In genomic region chr15:76994001-76994400, GRCh38 we compare ENCODE assay signal across 11 cellular contexts. TPM values are rescaled to one million over a fixed set of nuclear protein-coding genes. Genes with fewer than 3 reads are reported as not detected.
A peak's percentile ranks its signal among the peaks of the same experiment; 100 is the strongest.
DNase-seq lines count a peak whose midpoint lies in the region; ATAC-seq and TF ChIP-seq lines count a peak whose summit lies in the region.
"Had no signal": no experiment of that assay in that cellular context is flagged by ENCODE, and none has a peak within 500 bp of the region (broad histone marks: within the 10 kb centered on the region; RNA-seq: fewer than 3 reads in every experiment).

No MANE protein-coding gene starts in this region.

- no peak for TF ChIP-seq EP300 in esophagus muscularis mucosa (IDR thresholded peaks at IDR 0.05)

- no peaks in the 10 kb centered on the region for H4K20me1 ChIP-seq in BLaER1

- peaks cover 99% of the 10 kb centered on the region for H3K4me1 ChIP-seq in BLaER1
- H3K4me1 ChIP-seq in naive thymus-derived CD4-positive, alpha-beta T cell (ENCODE audit: control insufficient read depth in 2 of 2, insufficient read depth in 2 of 2, low read length in 2 of 2) = peaks cover 45 to 54% of the 10 kb centered on the region in 2 donors
- H3K4me1 ChIP-seq in esophagus muscularis mucosa = peaks cover 16 to 44% (median 35%) of the 10 kb centered on the region in 4 donors

- H3K9me3 Mint-ChIP-seq in naive thymus-derived CD4-positive, alpha-beta T cell = peaks cover 0 to 2% (median 0%) of the 10 kb centered on the region in 11 donors

- H3K36me3 ChIP-seq in BLaER1 = no peaks in the 10 kb centered on the region
- no peaks in the 10 kb centered on the region for H3K36me3 ChIP-seq in naive thymus-derived CD4-positive, alpha-beta T cell (ENCODE audit: control insufficient read depth in 2 of 3, insufficient read depth in 3 of 3, low read length in 3 of 3)
- no peaks in the 10 kb centered on the region for H3K36me3 ChIP-seq in esophagus muscularis mucosa

- H3K27me3 ChIP-seq in BLaER1 = no peaks in the 10 kb centered on the region
- H3K27me3 ChIP-seq in naive thymus-derived CD4-positive, alpha-beta T cell (ENCODE audit: control insufficient read depth in 2 of 2, insufficient read depth in 2 of 2, low read length in 2 of 2) = no peaks in the 10 kb centered on the region
- no peaks in the 10 kb centered on the region for H3K27me3 ChIP-seq in esophagus muscularis mucosa

- CTCF ChIA-PET in naive thymus-derived CD4-positive, alpha-beta T cell (lab: Charles Lee) = interaction anchor here (1.7 to 2.5 kb wide), 2 partner anchors 17 to 20 kb away, joined by 4 to 14 read pairs; no protein-coding TSS in a partner anchor

- H3K4me1 Mint-ChIP-seq in T-helper 17 cell = peaks cover 49% of the 10 kb centered on the region
- H3K4me1 Mint-ChIP-seq in naive thymus-derived CD4-positive, alpha-beta T cell = peaks cover 55 to 73% (median 59%) of the 10 kb centered on the region in 7 donors

- intact Hi-C loops in naive thymus-derived CD4-positive, alpha-beta T cell (cut with micrococcal nuclease) = loop anchor here (2.0 kb wide), 4 partner anchors 17 to 77 kb away; partner anchors contain the start of genes RCN2 (in 2 of the 2) and TSPAN3 (in 1 of the 2)
- intact Hi-C loops in esophagus muscularis mucosa (cut with DNase I) = no loop called here

- H3K9ac ChIP-seq in BLaER1 = no peak overlapping the region

- TF ChIP-seq CTCF in esophagus muscularis mucosa (IDR thresholded peaks at IDR 0.05) = no peak

- 90% methylated on average over 3 of the region's 8 CpGs for WGBS in esophagus muscularis mucosa

- peak overlapping the region; percentile 97 for H3K4me3 Mint-ChIP-seq in T-helper 17 cell
- H3K4me3 Mint-ChIP-seq in naive thymus-derived CD4-positive, alpha-beta T cell = peak overlapping the region; percentile 34 to 99 (median 95)

- TF ChIP-seq POLR2A in esophagus muscularis mucosa (IDR thresholded peaks at IDR 0.05; ENCODE audit: low read depth) = no peak

- POLR2A ChIA-PET in naive thymus-derived CD4-positive, alpha-beta T cell (lab: Charles Lee) = interaction anchor here (0.5 to 6.2 kb wide), 13 partner anchors 9 to 428 kb away, joined by 3 to 81 read pairs (median 6); partner anchors contain the start of gene RCN2

- DNase-seq in T-helper 17 cell = peak; percentile 31 to 54 (median 41)
- DNase-seq in activated gamma-delta T cell treated with Interleukin-2 at 50 U/mL for 16 hours = peak; percentile 65
- DNase-seq in naive thymus-derived CD4-positive, alpha-beta T cell = peak in 2 of 9 donors; percentile 19 to 52
- no peak for DNase-seq in DMS53 (lab: John Stamatoyannopoulos, UW)
- no peak for DNase-seq in esophagus muscularis mucosa (ENCODE audit: extremely low spot score)
- DNase-seq: C1 segment of cervical spinal cord had no signal

- ATAC-seq in T-helper 17 cell (peak; percentile 53), HG03469 (IDR thresholded peaks at IDR 0.05; ENCODE audit: unreplicated experiment) (no peak), GM19467 (IDR thresholded peaks at IDR 0.05; ENCODE audit: unreplicated experiment) (no peak)
- peak; percentile 58 for ATAC-seq in naive thymus-derived CD4-positive, alpha-beta T cell

- peak overlapping the region; percentile 93; the same call in 1 of the 2 replicates for H3K27ac ChIP-seq in BLaER1
- peak overlapping the region; percentile 80 for H3K27ac ChIP-seq in naive thymus-derived CD4-positive, alpha-beta T cell (ENCODE audit: low read depth, low read length)
- no peak overlapping the region for H3K27ac ChIP-seq in esophagus muscularis mucosa (replicated peaks in 1 of 4)

- H3K9me3 ChIP-seq in BLaER1 = no peaks in the 10 kb centered on the region
- H3K9me3 ChIP-seq in T-helper 17 cell (ENCODE audit: control insufficient read depth, low read length, poor library complexity, severe bottlenecking) = no peaks in the 10 kb centered on the region
- H3K9me3 ChIP-seq in naive thymus-derived CD4-positive, alpha-beta T cell (ENCODE audit: control insufficient read depth in 2 of 3, low read length in 3 of 3) = no peaks in the 10 kb centered on the region
- H3K9me3 ChIP-seq in esophagus muscularis mucosa = no peaks in the 10 kb centered on the region

- H3K4me2 ChIP-seq in BLaER1 = peak overlapping the region; percentile 96

- H3K36me3 Mint-ChIP-seq in T-helper 17 cell (ENCODE audit: low read depth) = no peaks in the 10 kb centered on the region
- H3K36me3 Mint-ChIP-seq in naive thymus-derived CD4-positive, alpha-beta T cell = peaks cover 0 to 25% (median 0%) of the 10 kb centered on the region in 5 donors

- H3K27ac Mint-ChIP-seq in T-helper 17 cell = peak overlapping the region; percentile 92
- H3K27ac Mint-ChIP-seq in naive thymus-derived CD4-positive, alpha-beta T cell = peak overlapping the region; percentile 88 to 98 (median 96)

- H3K27me3 Mint-ChIP-seq in T-helper 17 cell = no peaks in the 10 kb centered on the region
- H3K27me3 Mint-ChIP-seq in naive thymus-derived CD4-positive, alpha-beta T cell = no peaks in the 10 kb centered on the region

- H3K4me3 ChIP-seq in BLaER1 = no peak overlapping the region
- H3K4me3 ChIP-seq in naive thymus-derived CD4-positive, alpha-beta T cell (ENCODE audit: low read length) = peak overlapping the region; percentile 90
- H3K4me3 ChIP-seq in esophagus muscularis mucosa = no peak overlapping the region

RNA-seq across cellular contexts. Expression of gene PSTPIP1, which starts 0.9 kb away (rescaled TPM):
- total RNA-seq in T-helper 17 cell (100 to 1,000 TPM; 115 to 129 TPM), esophagus muscularis mucosa (10 to 100 TPM in 1 of 4 donors, 1 to 10 TPM in 3; 7.7 to 11.8 (median 8.1) TPM)
- total RNA-seq in naive thymus-derived CD4-positive, alpha-beta T cell = 100 to 1,000 TPM; 101 to 182 (median 146) TPM
- polyA plus RNA-seq in naive thymus-derived CD4-positive, alpha-beta T cell = 10 to 100 TPM; 29.1 to 38.2 TPM
- total RNA-seq: epithelial cell of proximal tubule, osteoblast had no signal

Comparison
In these comparisons a context has a peak if more than half of its experiments do, and no peak if none do; other contexts are left out.
1. H3K27ac ChIP-seq: peak in BLaER1 (single experiment) and naive thymus-derived CD4-positive, alpha-beta T cell (single experiment); none in esophagus muscularis mucosa (0 of 4).
2. ATAC-seq: peak in T-helper 17 cell (single experiment) and naive thymus-derived CD4-positive, alpha-beta T cell (single experiment); none in HG03469 (single experiment) and GM19467 (single experiment).
3. DNase-seq: peak in T-helper 17 cell (3 of 3) and activated gamma-delta T cell treated with Interleukin-2 at 50 U/mL for 16 hours (single experiment); none in DMS53 (single experiment) and esophagus muscularis mucosa (single experiment).
4. RNA of gene PSTPIP1, which starts 0.9 kb away (total RNA-seq): 101 to 182 TPM in naive thymus-derived CD4-positive, alpha-beta T cell and 115 to 129 TPM in T-helper 17 cell; 7.7 to 11.8 TPM in esophagus muscularis mucosa; every median in the first group is over 4 times any median in the second.